In the genomic region with DNA sequence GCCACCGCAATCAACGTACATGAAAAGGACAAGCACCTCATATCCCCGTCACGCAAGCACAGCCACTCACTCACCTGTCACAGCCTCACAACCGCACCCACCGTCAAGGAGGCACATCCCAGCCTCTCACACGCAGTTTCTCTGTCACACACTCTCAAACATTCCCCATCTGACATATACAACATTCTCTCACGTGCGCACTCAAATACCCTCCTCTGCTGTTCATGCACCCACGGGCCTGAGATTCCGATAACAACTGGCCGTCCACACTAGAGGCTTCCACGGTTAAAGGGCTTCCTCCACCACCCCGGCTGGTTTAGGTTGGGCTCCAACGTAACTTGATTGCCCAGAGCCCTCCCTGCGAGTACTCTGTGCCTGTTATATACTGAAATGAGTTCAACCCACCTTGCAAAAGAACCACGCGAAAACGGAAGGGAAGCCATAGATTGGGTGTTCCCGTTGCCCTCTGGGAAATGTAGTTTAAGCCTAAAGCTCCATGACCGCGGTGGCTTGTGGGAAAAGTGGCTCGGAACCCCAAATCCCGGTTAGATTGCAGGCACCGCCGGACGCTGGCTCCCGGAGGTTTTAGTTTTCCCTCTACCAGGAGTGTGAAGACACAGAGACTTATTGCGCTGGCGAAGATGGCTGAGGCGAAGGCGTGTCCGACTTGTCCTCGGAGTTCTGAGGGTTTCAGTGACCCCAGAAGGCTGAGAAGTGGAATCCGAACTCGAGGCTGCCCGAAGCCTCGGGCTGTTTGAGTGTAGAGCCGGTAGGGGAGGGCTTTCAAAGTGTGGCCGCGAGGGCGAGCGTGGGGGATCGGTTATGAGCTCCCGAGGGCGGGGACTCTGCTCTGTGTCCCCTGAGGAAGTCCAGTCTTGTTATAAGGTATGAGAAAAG, we compare ENCODE assay signal across 8 cellular contexts.
DNase-seq lines count a peak whose midpoint lies in the region; ATAC-seq and TF ChIP-seq lines count a peak whose summit lies in the region.

Gene ZNF573, minus strand, starts transcription at position 448 of the 897 bp plus-strand sequence. CDS start 5,857 bp downstream, outside the sequence.

- TF ChIP-seq CTCF in AG10803 (conservative IDR thresholded peaks at IDR 0.05; ENCODE audit: low read length) (peak; percentile 32), choroid plexus epithelial cell (conservative IDR thresholded peaks at IDR 0.05; ENCODE audit: low read depth, low read length) (peak; percentile 45)

- peak; percentile 84 for DNase-seq in AG10803 (ENCODE audit: low read depth)
- DNase-seq in NCI-H510A (lab: John Stamatoyannopoulos, UW): peak; percentile 60
- peak; percentile 66 to 68 for DNase-seq in activated CD4-positive, alpha-beta T cell treated with anti-CD3 and anti-CD28 coated beads for 24 hours (ENCODE audit: low read depth in 2 of 2)
- DNase-seq in choroid plexus epithelial cell (ENCODE audit: low read depth): peak; percentile 92
- DNase-seq in kidney glomerular epithelial cell (lab: John Stamatoyannopoulos, UW): peak; percentile 91
- DNase-seq in stimulated activated CD4-positive, alpha-beta T cell treated with anti-CD3 and anti-CD28 coated beads, Interleukin-15, amount 100 ng/mL, for 48 hours (ENCODE audit: low read depth in 2 of 2): peak; percentile 67 to 77

- H3K4me3 ChIP-seq in AG10803 (ENCODE audit: low read length) (peak within 1 kb of the TSS; percentile 95), choroid plexus epithelial cell (ENCODE audit: low read depth, low read length) (peak within 1 kb of the TSS; percentile 86)

- peak; percentile 71 for ATAC-seq in GM19025 (IDR thresholded peaks at IDR 0.05; ENCODE audit: low read depth, unreplicated experiment)
- peak; percentile 92 for ATAC-seq in HG03354 (IDR thresholded peaks at IDR 0.05; ENCODE audit: poor library complexity, severe bottlenecking, unreplicated experiment)

Comparison
In these comparisons a context has a peak if more than half of its experiments do, and no peak if none do; other contexts are left out.
1. Peak in every context shown above with its lines: DNase-seq, ATAC-seq and H3K4me3 ChIP-seq.